ENCODE assay signal across 8 cellular contexts in genomic region chr12:67441736-67442346, GRCh38.
DNase-seq lines count a peak whose midpoint lies in the region; ATAC-seq, FAIRE-seq and TF ChIP-seq lines count a peak whose summit lies in the region.

No MANE protein-coding gene starts in this region.

- H2AK5ac ChIP-seq in H1 (ENCODE audit: low read depth, low read length): no peak overlapping the region

- H2BK120ac ChIP-seq in H1 (replicated peaks; ENCODE audit: low read depth, low read length): no peak overlapping the region

- peaks cover 0 to 20% (median 0%) of the 10 kb centered on the region in 11 experiments; a peak in 3 of 22 replicates for H3K27me3 ChIP-seq in BLaER1 treated with 17β-estradiol and CSF1 and Interleukin-3, amounts not matched to agents 10 nM and 100 nM
- no peaks in the 10 kb centered on the region; a peak in 1 of 7 replicates for H3K27me3 ChIP-seq in H1 (replicated peaks in 1 of 4; ENCODE audit: control insufficient read depth in 3 of 4, extremely low read depth in 1 of 4, insufficient read depth in 3 of 4, low read length in 3 of 4)

- H2BK12ac ChIP-seq in H1 (ENCODE audit: low read depth, low read length): no peak overlapping the region

- no peak overlapping the region for H2BK20ac ChIP-seq in H1 (ENCODE audit: low read length)

- POLR2A ChIA-PET in H1 (lab: Charles Lee; ENCODE audit: partially characterized antibody): interaction anchor here (0.7 kb wide), 2 partner anchors 13 to 14 kb away, joined by 3 read pairs; no protein-coding TSS in a partner anchor

- peak overlapping the region; percentile 20; the same call in 1 of the 2 replicates for H4K8ac ChIP-seq in H1 (ENCODE audit: extremely low read depth, insufficient read depth, low read length)

- H3K79me1 ChIP-seq in H1 (ENCODE audit: low read depth, low read length): no peaks in the 10 kb centered on the region

- H4K20me1 ChIP-seq in BLaER1 treated with 17β-estradiol and CSF1 and Interleukin-3, amounts not matched to agents 10 nM and 100 nM: no peaks in the 10 kb centered on the region
- H4K20me1 ChIP-seq in H1 (replicated peaks in 1 of 2; ENCODE audit: control insufficient read depth in 1 of 2, insufficient read depth in 2 of 2, low read length in 2 of 2): no peaks in the 10 kb centered on the region

- H3K4me1 ChIP-seq in BLaER1 treated with 17β-estradiol and CSF1 and Interleukin-3, amounts not matched to agents 10 nM and 100 nM: peaks cover 0 to 11% (median 6%) of the 10 kb centered on the region in 10 experiments; a peak in 8 of 20 replicates
- H3K4me1 ChIP-seq in H1 (replicated peaks in 1 of 4; ENCODE audit: control insufficient read depth in 3 of 4, insufficient read depth in 4 of 4, low read length in 3 of 4): peaks cover 0 to 4% (median 0%) of the 10 kb centered on the region in 4 experiments; a peak in 1 of 7 replicates

- H3K4me2 ChIP-seq in BLaER1 treated with 17β-estradiol and CSF1 and Interleukin-3, amounts not matched to agents 10 nM and 100 nM: peak overlapping the region in 6 of 11 experiments; percentile 2 to 35 (median 13); a peak in 4 of 22 replicates
- H3K4me2 ChIP-seq in H1 (ENCODE audit: insufficient read depth in 1 of 2, low read depth in 2 of 2, low read length in 2 of 2): no peak overlapping the region

- no peak overlapping the region for H4K91ac ChIP-seq in H1 (replicated peaks; ENCODE audit: insufficient read length, low read length)

- no peaks in the 10 kb centered on the region for H3K23me2 ChIP-seq in H1 (ENCODE audit: low read depth, low read length)

- TF ChIP-seq RAD21 in H1 (IDR thresholded peaks at IDR 0.05 in 1 of 2, conservative IDR thresholded peaks at IDR 0.05 in 1 of 2; ENCODE audit: low read depth in 2 of 2, low read length in 2 of 2): peak; percentile 77 to 81

- no peaks in the 10 kb centered on the region for H3K79me2 ChIP-seq in H1 (ENCODE audit: control insufficient read depth in 1 of 2, insufficient read depth in 2 of 2, low read length in 2 of 2)

- H3K9ac ChIP-seq in BLaER1 treated with 17β-estradiol and CSF1 and Interleukin-3, amounts not matched to agents 10 nM and 100 nM: no peak overlapping the region
- no peak overlapping the region for H3K9ac ChIP-seq in H1 (replicated peaks in 1 of 4; ENCODE audit: extremely low read depth in 1 of 4, low read depth in 3 of 4, low read length in 3 of 4)

- H3K27ac ChIP-seq in BLaER1 treated with 17β-estradiol and CSF1 and Interleukin-3, amounts not matched to agents 10 nM and 100 nM: no peak overlapping the region
- H3K27ac ChIP-seq in H1 (ENCODE audit: low read depth, low read length): no peak overlapping the region

- H3K18ac ChIP-seq in H1 (ENCODE audit: extremely low read depth, low read length): no peak overlapping the region

- 23% methylated on average over 12 of the region's 12 CpGs; no CpG with 5 or more reads in 1 of the 2 experiments for WGBS in H1 (ENCODE audit: extremely low coverage in 1 of 2, insufficient coverage in 1 of 2, insufficient read length in 1 of 2, insufficient replicate concordance in 2 of 2, low coverage in 1 of 2, low lambda C conversion rate in 2 of 2, missing lambda C conversion rate in 1 of 2), 2 experiments

- no peak overlapping the region for H2BK15ac ChIP-seq in H1 (ENCODE audit: low read length)

- DNase-seq in NCI-H69 (lab: John Stamatoyannopoulos, UW): peak; percentile 90
- DNase-seq in activated CD8-positive, alpha-beta memory T cell treated with anti-CD3 and anti-CD28 coated beads for 24 hours: peak; percentile 87
- DNase-seq in H1 (ENCODE audit: low read depth in 1 of 2, low spot score in 2 of 2): peak; percentile 41 to 87
- DNase-seq in mesenteric fat pad (ENCODE audit: low spot score): peak; percentile 91
- peak; percentile 46 to 58 for DNase-seq in stimulated activated CD8-positive, alpha-beta memory T cell treated with anti-CD3 and anti-CD28 coated beads, Interleukin-2, amount 100 ng/mL, for 1 hour (ENCODE audit: low read depth in 2 of 2)

- no peak for TF ChIP-seq POLR2A in H1 (IDR thresholded peaks at IDR 0.05; ENCODE audit: control extremely low read depth in 1 of 2, low read depth in 2 of 2, low read length in 2 of 2)

- TF ChIP-seq EP300 in H1 (IDR thresholded peaks at IDR 0.05; ENCODE audit: borderline replicate concordance in 1 of 2, low read depth in 2 of 2, low read length in 2 of 2): no peak

- CTCF ChIA-PET in H1 (lab: Charles Lee; ENCODE audit: partially characterized antibody): interaction anchor here (0.6 to 4.6 kb wide), 20 partner anchors 10 to 1183 kb away, joined by 3 to 28 read pairs (median 3); no protein-coding TSS in a partner anchor

- H2BK5ac ChIP-seq in H1 (ENCODE audit: low read depth, low read length): no peak overlapping the region

- no peak overlapping the region for H4K5ac ChIP-seq in H1 (ENCODE audit: insufficient read length, low read depth, low read length)

- H3K36me3 ChIP-seq in BLaER1 treated with 17β-estradiol and CSF1 and Interleukin-3, amounts not matched to agents 10 nM and 100 nM: no peaks in the 10 kb centered on the region
- H3K36me3 ChIP-seq in H1 (ENCODE audit: control insufficient read depth in 2 of 4, insufficient read depth in 4 of 4, low read length in 3 of 4): no peaks in the 10 kb centered on the region

- TF ChIP-seq CTCF in H1 (IDR thresholded peaks at IDR 0.05; ENCODE audit: control extremely low read depth in 1 of 3, insufficient read depth in 1 of 3, low read depth in 1 of 3, low read length in 3 of 3): peak; percentile 77 to 81 (median 79)

- H2AFZ ChIP-seq in H1 (ENCODE audit: low read length): 0 out of 2 replicates have a peak overlapping the region, but pooled peaks have one; percentile 76

- H3K4ac ChIP-seq in H1 (replicated peaks; ENCODE audit: insufficient read length, low read depth, low read length): no peak overlapping the region

- H3K14ac ChIP-seq in H1 (ENCODE audit: insufficient read length): no peak overlapping the region

- peaks cover 0 to 8% (median 0%) of the 10 kb centered on the region in 11 experiments; a peak in 3 of 22 replicates for H3K9me3 ChIP-seq in BLaER1 treated with 17β-estradiol and CSF1 and Interleukin-3, amounts not matched to agents 10 nM and 100 nM (replicated peaks in 1 of 11)
- peaks cover 4 to 11% of the 10 kb centered on the region in 2 experiments; a peak in 1 of 4 replicates for H3K9me3 ChIP-seq in H1 (ENCODE audit: insufficient read depth in 2 of 2, low read depth in 1 of 2, low read length in 1 of 2)

- H3K4me3 ChIP-seq in BLaER1 treated with 17β-estradiol and CSF1 and Interleukin-3, amounts not matched to agents 10 nM and 100 nM: no peak overlapping the region
- no peak overlapping the region for H3K4me3 ChIP-seq in H1 (ENCODE audit: extremely low read depth in 1 of 4, insufficient read depth in 2 of 4, low read depth in 3 of 4, low read length in 4 of 4)

- no peak overlapping the region for H3K23ac ChIP-seq in H1 (ENCODE audit: insufficient read length)

- FAIRE-seq in H1 (lab: Jason Lieb, UNC): peak; percentile 91

- ATAC-seq in GM19324 (IDR thresholded peaks at IDR 0.05; ENCODE audit: low FRiP score, unreplicated experiment) (peak; percentile 65), HG03457 (IDR thresholded peaks at IDR 0.05; ENCODE audit: unreplicated experiment) (peak; percentile 91)

- no peak overlapping the region for H3K56ac ChIP-seq in H1 (replicated peaks; ENCODE audit: insufficient read length, low read depth, low read length)

Comparison
In these comparisons a context has a peak if more than half of its experiments do, and no peak if none do; other contexts are left out.
1. H3K4me2 ChIP-seq: peak in BLaER1 treated with 17β-estradiol and CSF1 and Interleukin-3, amounts not matched to agents 10 nM and 100 nM (6 of 11); none in H1 (0 of 2).
2. Peak in every context shown above with its lines, with median percentiles within 50 percentile points of each other: DNase-seq.